21 cellular contexts compared by ENCODE assay signal in genomic region chr21:18744840-18745239, GRCh38.
"Had no signal": no experiment of that assay in that cellular context is flagged by ENCODE, and none has a peak within 500 bp of the region (broad histone marks: within the 10 kb centered on the region; RNA-seq: fewer than 3 reads in every experiment).

No MANE protein-coding gene starts in this region.

- H3K4me1 ChIP-seq: sigmoid colon, testis, vagina had no signal

- H3K9me3 Mint-ChIP-seq: neural crest cell, type B pancreatic cell had no signal

- H3K27me3 Mint-ChIP-seq: activated naive CD8-positive, alpha-beta T cell treated with anti-CD3 and anti-CD28 coated beads for 36 hours; type B pancreatic cell had no signal

- H3K27ac Mint-ChIP-seq: activated naive CD8-positive, alpha-beta T cell treated with anti-CD3 and anti-CD28 coated beads for 36 hours; activated T-helper 2 cell treated with anti-CD3 and anti-CD28 coated beads, Interferon-gamma antibody, Interleukin-2, Interleukin-4, amounts not matched to agents 10 μg/mL and 5 μg/mL and 100 μg/mL, durations not matched to agents 14 hours and 24 hours and 36 hours; type B pancreatic cell had no signal

- H3K4me2 ChIP-seq: smooth muscle cell had no signal

- H3K4me3 ChIP-seq: sigmoid colon, smooth muscle cell, testis, vagina had no signal

- H3K4me1 Mint-ChIP-seq: activated naive CD8-positive, alpha-beta T cell treated with anti-CD3 and anti-CD28 coated beads for 36 hours; neural crest cell had no signal

- H3K36me3 ChIP-seq: sigmoid colon, vagina had no signal

- DNase-seq: activated CD4-positive, alpha-beta T cell treated with anti-CD3 and anti-CD28 coated beads for 4 hours; activated CD4-positive, alpha-beta T cell treated with anti-CD3 and anti-CD28 coated beads, Interleukin-2, amount 50 U/mL, for 48 hours; activated CD4-positive, CD25-positive, alpha-beta regulatory T cell; activated CD8-positive, alpha-beta memory T cell treated with anti-CD3 and anti-CD28 coated beads, Interleukin-2, amount 50 U/mL, for 48 hours; activated naive CD4-positive, alpha-beta T cell; activated naive CD8-positive, alpha-beta T cell treated with anti-CD3 and anti-CD28 coated beads for 36 hours; activated T-cell treated with anti-CD3 and anti-CD28 coated beads, Interleukin-2, amount 50 U/mL, for 4 hours; central memory CD4-positive, alpha-beta T cell; effector memory CD4-positive, alpha-beta T cell; foreskin melanocyte; kidney glomerular epithelial cell; sigmoid colon; stimulated activated CD4-positive, alpha-beta T cell treated with anti-CD3 and anti-CD28 coated beads, Interleukin-2, amount 100 ng/mL, for 48 hours; stimulated activated CD8-positive, alpha-beta memory T cell treated with anti-CD3 and anti-CD28 coated beads, Interleukin-4, amount 100 ng/mL, for 48 hours; stimulated activated naive CD4-positive, alpha-beta T cell; testis had no signal

- H3K27me3 ChIP-seq: sigmoid colon, testis, vagina had no signal

- H3K36me3 Mint-ChIP-seq: activated naive CD8-positive, alpha-beta T cell treated with anti-CD3 and anti-CD28 coated beads for 36 hours; type B pancreatic cell had no signal

- H3K27ac ChIP-seq: sigmoid colon, testis, vagina had no signal

- H3K4me3 Mint-ChIP-seq: activated naive CD8-positive, alpha-beta T cell treated with anti-CD3 and anti-CD28 coated beads for 36 hours; activated T-cell treated with anti-CD3 and anti-CD28 coated beads, Interleukin-2, amount 50 U/mL, for 4 hours; neural crest cell; type B pancreatic cell had no signal

- ATAC-seq: activated T-cell treated with anti-CD3 and anti-CD28 coated beads, Interleukin-2, amount 50 U/mL, for 4 hours had no signal

- H3K9me3 ChIP-seq: sigmoid colon, testis, vagina had no signal
